17 cellular contexts compared by ENCODE assay signal in genomic region chr1:15540201-15540600, GRCh38. TPM values are rescaled to one million over a fixed set of nuclear protein-coding genes. Genes with fewer than 3 reads are reported as not detected.
DNase-seq lines count a peak whose midpoint lies in the region; ATAC-seq, FAIRE-seq and TF ChIP-seq lines count a peak whose summit lies in the region.
"Had no signal": no experiment of that assay in that cellular context is flagged by ENCODE, and none has a peak within 500 bp of the region (broad histone marks: within the 10 kb centered on the region; RNA-seq: fewer than 3 reads in every experiment).

No MANE protein-coding gene starts in this region.

- FAIRE-seq in RCC 7860 (lab: Jason Lieb, UNC), result no peak
- FAIRE-seq: G401.6 had no signal

- CTCF ChIA-PET in AG04450 (lab: Charles Lee) (interaction anchor here (0.6 kb wide), 1 partner anchor 24 kb away, joined by 3 read pairs; no protein-coding TSS in a partner anchor), RWPE1 (lab: Yijun Ruan, JAX) (no interaction called here)

- no peak for TF ChIP-seq POLR2A in right lobe of liver (IDR thresholded peaks at IDR 0.05)

- POLR2A ChIA-PET in AG04450 (lab: Yijun Ruan, JAX), result no interaction called here
- POLR2A ChIA-PET in RWPE1 (lab: Yijun Ruan, JAX; ENCODE audit: low non-redundant PET), result no interaction called here

- intact Hi-C loops in right lobe of liver (cut with DNase I), result no loop called here

- no peak for TF ChIP-seq CTCF in AG04450 (IDR thresholded peaks at IDR 0.05; ENCODE audit: low read depth, low read length)
- TF ChIP-seq CTCF in RWPE1 (conservative IDR thresholded peaks at IDR 0.05; ENCODE audit: low read depth), result no peak
- TF ChIP-seq CTCF in cardiac fibroblast (IDR thresholded peaks at IDR 0.05; ENCODE audit: low read depth, low read length), result no peak
- no peak for TF ChIP-seq CTCF in right lobe of liver (IDR thresholded peaks at IDR 0.05)

- peaks cover 0 to 64% (median 11%) of the 10 kb centered on the region in 4 donors for H3K36me3 ChIP-seq in right lobe of liver

- H3K4me1 ChIP-seq in right lobe of liver, result no peaks in the 10 kb centered on the region

- no peak for ATAC-seq in right lobe of liver
- ATAC-seq: HCT116 had no signal

- WGBS in right lobe of liver (ENCODE audit: insufficient coverage, low coverage, low lambda C conversion rate, missing lambda C conversion rate), result 83% methylated on average over 5 of the region's 8 CpGs

- H3K9me3 ChIP-seq in AG04450 (ENCODE audit: control insufficient read depth, insufficient read depth, low read length) (no peaks in the 10 kb centered on the region; the same call in 1 of the 2 replicates), right lobe of liver (no peaks in the 10 kb centered on the region)

- no peaks in the 10 kb centered on the region for H3K27me3 ChIP-seq in AG04450 (ENCODE audit: control insufficient read depth, insufficient read depth, low read length)
- no peaks in the 10 kb centered on the region for H3K27me3 ChIP-seq in right lobe of liver

- H3K4me3 ChIP-seq in AG04450 (ENCODE audit: low read depth, low read length), result no peak overlapping the region
- no peak overlapping the region for H3K4me3 ChIP-seq in cardiac fibroblast (replicated peaks in 1 of 2; ENCODE audit: low read depth in 2 of 2, low read length in 2 of 2)
- no peak overlapping the region for H3K4me3 ChIP-seq in right lobe of liver

- H3K27ac ChIP-seq in AG04450 (ENCODE audit: low read depth, low read length) (peak overlapping the region; percentile 11), RWPE1 (0 out of 2 replicates have a peak overlapping the region, but pooled peaks have one; percentile 18), right lobe of liver (no peak overlapping the region)

- DNase-seq in AG04450 (ENCODE audit: low read depth, low spot score) (no peak), RWPE1 (ENCODE audit: low spot score) (no peak), cardiac fibroblast (ENCODE audit: low read depth in 2 of 2) (peak; percentile 28 to 32), iris pigment epithelial cell (ENCODE audit: low read depth) (peak; percentile 84), T-helper 2 cell (no peak), right lobe of liver (no peak), RCC 7860 (ENCODE audit: low spot score) (no peak)
- DNase-seq in stimulated activated CD8-positive, alpha-beta memory T cell treated with anti-CD3 and anti-CD28 coated beads, Interleukin-4, amount 100 ng/mL, for 48 hours, result no peak
- DNase-seq: 8988T; AML-193; CD4-positive, CD25-positive, alpha-beta regulatory T cell; MV-4-11; NCI-H1436; NCI-H2029 treated with DMSO at 0.1 percent for 48 hours; NCI-H510A treated with DMSO at 0.1 percent for 48 hours had no signal

RNA-seq across cellular contexts. Expression of gene DNAJC16, which starts 13.6 kb away (rescaled TPM):
- polyA plus RNA-seq in AG04450 (2011; rRNA removed), result 14.0 and 18.4 TPM in 2 replicates
- polyA minus RNA-seq in AG04450 (2011; rRNA and poly(A)+ RNA removed), result 22.3 and 31.3 TPM in 2 replicates
- total RNA-seq in right lobe of liver, result 10 to 100 TPM in 4 of 6 experiments, 1 to 10 TPM in 2; 8.4 to 15.0 (median 11.9) TPM

RNA-seq across cellular contexts. Expression of gene CASP9, which starts 16.2 kb away (rescaled TPM):
- polyA plus RNA-seq in AG04450 (2011; rRNA removed), result 10.4 and 10.8 TPM in 2 replicates
- polyA minus RNA-seq in AG04450 (2011; rRNA and poly(A)+ RNA removed), result 9.6 and 11.2 TPM in 2 replicates
- 1 to 10 TPM; 2.3 to 9.0 (median 8.2) TPM for total RNA-seq in right lobe of liver

RNA-seq across cellular contexts. Expression of gene AGMAT, which starts 44.6 kb away (rescaled TPM):
- 0.68 and 0.74 TPM in 2 replicates for polyA plus RNA-seq in AG04450 (2011; rRNA removed)
- polyA minus RNA-seq in AG04450 (2011; rRNA and poly(A)+ RNA removed), result 0.64 and 0.74 TPM in 2 replicates
- total RNA-seq in right lobe of liver, result 10 to 100 TPM; 49.4 to 79.9 (median 66.1) TPM

Comparison
In these comparisons a context has a peak if more than half of its experiments do, and no peak if none do; other contexts are left out.
1. DNase-seq: peak in cardiac fibroblast (2 of 2) and iris pigment epithelial cell (single experiment); none in AG04450 (single experiment), RWPE1 (single experiment), T-helper 2 cell (0 of 5), right lobe of liver (0 of 3), stimulated activated CD8-positive, alpha-beta memory T cell treated with anti-CD3 and anti-CD28 coated beads, Interleukin-4, amount 100 ng/mL, for 48 hours (single experiment) and RCC 7860 (single experiment).
2. H3K27ac ChIP-seq: peak in AG04450 (single experiment) and RWPE1 (single experiment); none in right lobe of liver (0 of 3).